21 cellular contexts compared by ENCODE assay signal in genomic region chr22:39129081-39129480, GRCh38. TPM values are rescaled to one million over a fixed set of nuclear protein-coding genes. Genes with fewer than 3 reads are reported as not detected.
"Had no signal": no experiment of that assay in that cellular context is flagged by ENCODE, and none has a peak within 500 bp of the region (broad histone marks: within the 10 kb centered on the region; RNA-seq: fewer than 3 reads in every experiment).

No MANE protein-coding gene starts in this region.

- DNase-seq: activated CD4-positive, alpha-beta T cell treated with anti-CD3 and anti-CD28 coated beads, Interleukin-2, amount 10 ng/mL, durations not matched to agents 7 days and 5 days; activated CD4-positive, CD25-positive, alpha-beta regulatory T cell treated with anti-CD3 and anti-CD28 coated beads, Interleukin-2, amount 50 U/mL, for 72 hours; activated CD8-positive, alpha-beta T cell treated with anti-CD3 and anti-CD28 coated beads, Interleukin-2, amount 10 ng/mL, durations not matched to agents 7 days and 5 days; activated naive CD4-positive, alpha-beta T cell treated with anti-CD3 and anti-CD28 coated beads for 36 hours; glutamatergic neuron; hypothalamus; nephron progenitor cell; occipital lobe; stimulated activated CD4-positive, alpha-beta T cell treated with anti-CD3 and anti-CD28 coated beads, Interleukin-2, amount 100 ng/mL, for 48 hours; stimulated activated CD8-positive, alpha-beta memory T cell treated with anti-CD3 and anti-CD28 coated beads, Interleukin-4, amount 100 ng/mL, for 48 hours; stimulated activated naive CD8-positive, alpha-beta T cell treated with anti-CD3 and anti-CD28 coated beads, Interleukin-15, Interleukin-2, amounts not matched to agents 100 U/mL and 50 U/mL, for 24 hours; upper lobe of right lung; WERI-Rb-1 had no signal

- H3K36me3 ChIP-seq: cardiac muscle cell, WERI-Rb-1 had no signal

- H3K4me1 ChIP-seq: body of pancreas had no signal

- H3K27ac ChIP-seq: body of pancreas, esophagus muscularis mucosa, upper lobe of right lung, WERI-Rb-1 had no signal

- H3K9me3 ChIP-seq: body of pancreas, esophagus muscularis mucosa, upper lobe of right lung had no signal

- H3K27me3 ChIP-seq: body of pancreas, cardiac muscle cell, esophagus muscularis mucosa, upper lobe of right lung had no signal

- H3K4me3 ChIP-seq: body of pancreas, cardiac muscle cell, esophagus muscularis mucosa, upper lobe of right lung had no signal

RNA-seq across cellular contexts. Expression of gene APOBEC3H, which starts 32.0 kb away (rescaled TPM):
- total RNA-seq: body of pancreas, chondrocyte, dermis microvascular lymphatic vessel endothelial cell, frontal cortex, lower leg skin, occipital lobe, subcutaneous adipose tissue had no signal
